Comparison of ENCODE assay signal across 1 cellular context in the genomic region with DNA sequence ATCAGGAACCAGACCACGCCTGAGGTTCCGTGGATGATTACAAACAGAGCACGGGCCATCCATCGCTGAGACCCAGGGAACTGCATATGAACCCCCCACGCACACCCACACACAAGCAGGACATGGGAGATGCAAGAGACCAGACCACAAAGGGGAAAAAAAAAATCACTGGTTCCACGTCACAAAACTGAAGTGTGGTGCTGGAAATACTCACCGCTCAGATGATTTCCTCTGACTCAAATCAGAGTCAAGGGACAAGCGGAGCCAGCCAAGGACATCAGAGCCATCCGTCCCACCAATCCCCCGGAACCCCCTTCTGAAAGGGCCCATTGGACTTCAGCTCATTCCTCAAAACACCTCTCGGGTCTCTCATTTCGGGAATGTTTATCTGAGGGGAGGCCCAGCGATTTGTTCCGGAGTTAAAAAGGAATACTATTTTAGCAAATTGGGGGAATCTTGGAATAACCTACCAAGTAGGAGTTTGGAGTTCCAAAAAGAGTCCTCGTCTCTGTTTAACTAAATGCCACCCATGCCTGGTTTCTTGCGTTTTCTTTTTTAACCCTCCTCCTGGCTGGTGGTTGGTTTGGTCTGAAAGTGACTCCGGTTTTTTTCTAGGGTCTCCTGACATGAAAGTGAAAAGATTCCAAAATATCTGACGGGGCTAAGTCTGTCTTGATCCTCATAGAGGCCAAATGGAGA.
TF ChIP-seq lines count a peak whose summit lies in the region.

No MANE protein-coding gene starts in this region.

TF ChIP-seq in GM12878, 131 proteins besides CTCF, POLR2A, EP300 and RAD21 (continues in another document):
- TF ChIP-seq, protein P1, sequence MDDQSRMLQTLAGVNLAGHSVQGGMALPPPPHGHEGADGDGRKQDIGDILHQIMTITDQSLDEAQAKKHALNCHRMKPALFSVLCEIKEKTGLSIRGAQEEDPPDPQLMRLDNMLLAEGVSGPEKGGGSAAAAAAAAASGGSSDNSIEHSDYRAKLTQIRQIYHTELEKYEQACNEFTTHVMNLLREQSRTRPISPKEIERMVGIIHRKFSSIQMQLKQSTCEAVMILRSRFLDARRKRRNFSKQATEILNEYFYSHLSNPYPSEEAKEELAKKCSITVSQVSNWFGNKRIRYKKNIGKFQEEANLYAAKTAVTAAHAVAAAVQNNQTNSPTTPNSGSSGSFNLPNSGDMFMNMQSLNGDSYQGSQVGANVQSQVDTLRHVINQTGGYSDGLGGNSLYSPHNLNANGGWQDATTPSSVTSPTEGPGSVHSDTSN (IDR thresholded peaks at IDR 0.05; ENCODE audit: insufficient replicate concordance, low read depth, low read length), result no peak
- peak; percentile 79; the same call in 2 of the 3 replicates for TF ChIP-seq POU2F2 (IDR thresholded peaks at IDR 0.05; ENCODE audit: borderline replicate concordance, low read depth, low read length)
- TF ChIP-seq, protein P2, sequence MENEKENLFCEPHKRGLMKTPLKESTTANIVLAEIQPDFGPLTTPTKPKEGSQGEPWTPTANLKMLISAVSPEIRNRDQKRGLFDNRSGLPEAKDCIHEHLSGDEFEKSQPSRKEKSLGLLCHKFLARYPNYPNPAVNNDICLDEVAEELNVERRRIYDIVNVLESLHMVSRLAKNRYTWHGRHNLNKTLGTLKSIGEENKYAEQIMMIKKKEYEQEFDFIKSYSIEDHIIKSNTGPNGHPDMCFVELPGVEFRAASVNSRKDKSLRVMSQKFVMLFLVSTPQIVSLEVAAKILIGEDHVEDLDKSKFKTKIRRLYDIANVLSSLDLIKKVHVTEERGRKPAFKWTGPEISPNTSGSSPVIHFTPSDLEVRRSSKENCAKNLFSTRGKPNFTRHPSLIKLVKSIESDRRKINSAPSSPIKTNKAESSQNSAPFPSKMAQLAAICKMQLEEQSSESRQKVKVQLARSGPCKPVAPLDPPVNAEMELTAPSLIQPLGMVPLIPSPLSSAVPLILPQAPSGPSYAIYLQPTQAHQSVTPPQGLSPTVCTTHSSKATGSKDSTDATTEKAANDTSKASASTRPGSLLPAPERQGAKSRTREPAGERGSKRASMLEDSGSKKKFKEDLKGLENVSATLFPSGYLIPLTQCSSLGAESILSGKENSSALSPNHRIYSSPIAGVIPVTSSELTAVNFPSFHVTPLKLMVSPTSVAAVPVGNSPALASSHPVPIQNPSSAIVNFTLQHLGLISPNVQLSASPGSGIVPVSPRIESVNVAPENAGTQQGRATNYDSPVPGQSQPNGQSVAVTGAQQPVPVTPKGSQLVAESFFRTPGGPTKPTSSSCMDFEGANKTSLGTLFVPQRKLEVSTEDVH (IDR thresholded peaks at IDR 0.05; ENCODE audit: low read depth, partially characterized antibody), result no peak
- TF ChIP-seq, protein P3, sequence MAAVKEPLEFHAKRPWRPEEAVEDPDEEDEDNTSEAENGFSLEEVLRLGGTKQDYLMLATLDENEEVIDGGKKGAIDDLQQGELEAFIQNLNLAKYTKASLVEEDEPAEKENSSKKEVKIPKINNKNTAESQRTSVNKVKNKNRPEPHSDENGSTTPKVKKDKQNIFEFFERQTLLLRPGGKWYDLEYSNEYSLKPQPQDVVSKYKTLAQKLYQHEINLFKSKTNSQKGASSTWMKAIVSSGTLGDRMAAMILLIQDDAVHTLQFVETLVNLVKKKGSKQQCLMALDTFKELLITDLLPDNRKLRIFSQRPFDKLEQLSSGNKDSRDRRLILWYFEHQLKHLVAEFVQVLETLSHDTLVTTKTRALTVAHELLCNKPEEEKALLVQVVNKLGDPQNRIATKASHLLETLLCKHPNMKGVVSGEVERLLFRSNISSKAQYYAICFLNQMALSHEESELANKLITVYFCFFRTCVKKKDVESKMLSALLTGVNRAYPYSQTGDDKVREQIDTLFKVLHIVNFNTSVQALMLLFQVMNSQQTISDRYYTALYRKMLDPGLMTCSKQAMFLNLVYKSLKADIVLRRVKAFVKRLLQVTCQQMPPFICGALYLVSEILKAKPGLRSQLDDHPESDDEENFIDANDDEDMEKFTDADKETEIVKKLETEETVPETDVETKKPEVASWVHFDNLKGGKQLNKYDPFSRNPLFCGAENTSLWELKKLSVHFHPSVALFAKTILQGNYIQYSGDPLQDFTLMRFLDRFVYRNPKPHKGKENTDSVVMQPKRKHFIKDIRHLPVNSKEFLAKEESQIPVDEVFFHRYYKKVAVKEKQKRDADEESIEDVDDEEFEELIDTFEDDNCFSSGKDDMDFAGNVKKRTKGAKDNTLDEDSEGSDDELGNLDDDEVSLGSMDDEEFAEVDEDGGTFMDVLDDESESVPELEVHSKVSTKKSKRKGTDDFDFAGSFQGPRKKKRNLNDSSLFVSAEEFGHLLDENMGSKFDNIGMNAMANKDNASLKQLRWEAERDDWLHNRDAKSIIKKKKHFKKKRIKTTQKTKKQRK (IDR thresholded peaks at IDR 0.05; ENCODE audit: low read depth, low read length), result no peak
- TF ChIP-seq MEF2A (IDR thresholded peaks at IDR 0.05; ENCODE audit: insufficient read depth, low read depth, low read length), result no peak; the same call in 1 of the 2 replicates
- TF ChIP-seq ATF7 (IDR thresholded peaks at IDR 0.05; ENCODE audit: low read depth), result peak; percentile 89
- no peak for TF ChIP-seq STAT1 (conservative IDR thresholded peaks at IDR 0.05)
- TF ChIP-seq, protein P4, sequence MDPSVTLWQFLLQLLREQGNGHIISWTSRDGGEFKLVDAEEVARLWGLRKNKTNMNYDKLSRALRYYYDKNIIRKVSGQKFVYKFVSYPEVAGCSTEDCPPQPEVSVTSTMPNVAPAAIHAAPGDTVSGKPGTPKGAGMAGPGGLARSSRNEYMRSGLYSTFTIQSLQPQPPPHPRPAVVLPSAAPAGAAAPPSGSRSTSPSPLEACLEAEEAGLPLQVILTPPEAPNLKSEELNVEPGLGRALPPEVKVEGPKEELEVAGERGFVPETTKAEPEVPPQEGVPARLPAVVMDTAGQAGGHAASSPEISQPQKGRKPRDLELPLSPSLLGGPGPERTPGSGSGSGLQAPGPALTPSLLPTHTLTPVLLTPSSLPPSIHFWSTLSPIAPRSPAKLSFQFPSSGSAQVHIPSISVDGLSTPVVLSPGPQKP (IDR thresholded peaks at IDR 0.05; ENCODE audit: low read depth, low read length), result no peak
- TF ChIP-seq RCOR1 (conservative IDR thresholded peaks at IDR 0.05; ENCODE audit: low read depth, low read length), result no peak
- TF ChIP-seq RELA (IDR thresholded peaks at IDR 0.05; ENCODE audit: borderline replicate concordance, partially characterized antibody), result no peak
- no peak for TF ChIP-seq FOS (IDR thresholded peaks at IDR 0.05; ENCODE audit: borderline replicate concordance, extremely low read depth, insufficient read length)
- TF ChIP-seq, protein P5, sequence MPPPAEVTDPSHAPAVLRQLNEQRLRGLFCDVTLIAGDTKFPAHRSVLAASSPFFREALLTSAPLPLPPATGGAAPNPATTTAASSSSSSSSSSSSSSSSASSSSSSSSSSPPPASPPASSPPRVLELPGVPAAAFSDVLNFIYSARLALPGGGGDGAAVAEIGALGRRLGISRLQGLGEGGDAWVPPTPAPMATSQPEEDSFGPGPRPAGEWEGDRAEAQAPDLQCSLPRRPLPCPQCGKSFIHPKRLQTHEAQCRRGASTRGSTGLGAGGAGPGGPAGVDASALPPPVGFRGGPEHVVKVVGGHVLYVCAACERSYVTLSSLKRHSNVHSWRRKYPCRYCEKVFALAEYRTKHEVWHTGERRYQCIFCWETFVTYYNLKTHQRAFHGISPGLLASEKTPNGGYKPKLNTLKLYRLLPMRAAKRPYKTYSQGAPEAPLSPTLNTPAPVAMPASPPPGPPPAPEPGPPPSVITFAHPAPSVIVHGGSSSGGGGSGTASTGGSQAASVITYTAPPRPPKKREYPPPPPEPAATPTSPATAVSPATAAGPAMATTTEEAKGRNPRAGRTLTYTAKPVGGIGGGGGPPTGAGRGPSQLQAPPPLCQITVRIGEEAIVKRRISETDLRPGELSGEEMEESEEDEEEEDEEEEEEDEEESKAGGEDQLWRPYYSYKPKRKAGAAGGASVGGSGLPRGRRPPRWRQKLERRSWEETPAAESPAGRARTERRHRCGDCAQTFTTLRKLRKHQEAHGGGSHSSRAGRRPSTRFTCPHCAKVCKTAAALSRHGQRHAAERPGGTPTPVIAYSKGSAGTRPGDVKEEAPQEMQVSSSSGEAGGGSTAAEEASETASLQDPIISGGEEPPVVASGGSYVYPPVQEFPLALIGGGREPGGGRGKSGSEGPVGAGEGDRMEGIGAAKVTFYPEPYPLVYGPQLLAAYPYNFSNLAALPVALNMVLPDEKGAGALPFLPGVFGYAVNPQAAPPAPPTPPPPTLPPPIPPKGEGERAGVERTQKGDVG (CRISPR knock-in tag; IDR thresholded peaks at IDR 0.05), result no peak
- peak; percentile 81 for TF ChIP-seq SMARCA5 (IDR thresholded peaks at IDR 0.05)
- TF ChIP-seq EZH2 (IDR thresholded peaks at IDR 0.05; ENCODE audit: borderline replicate concordance, control insufficient read depth, low read depth, low read length), result no peak
- no peak for TF ChIP-seq ASH2L (IDR thresholded peaks at IDR 0.05; ENCODE audit: borderline replicate concordance, low read depth)
- 0 out of 4 replicates have a peak, but pooled peaks of 1 of the 2 experiments have one; percentile 19 for TF ChIP-seq SRF (IDR thresholded peaks at IDR 0.05; ENCODE audit: low read depth in 2 of 2, low read length in 2 of 2)
- TF ChIP-seq IKZF2 (IDR thresholded peaks at IDR 0.05), result peak; percentile 81 to 84
- TF ChIP-seq FOXM1 (IDR thresholded peaks at IDR 0.05; ENCODE audit: low read depth, low read length), result peak; percentile 36; the same call in 1 of the 2 replicates
- no peak; the same call in 1 of the 2 replicates for TF ChIP-seq PAX8 (IDR thresholded peaks at IDR 0.05)
- no peak for TF ChIP-seq YY1 (IDR thresholded peaks at IDR 0.05; ENCODE audit: low read depth, low read length)
- no peak for TF ChIP-seq GABPA (IDR thresholded peaks at IDR 0.05; ENCODE audit: low read depth)
- TF ChIP-seq, protein P6, sequence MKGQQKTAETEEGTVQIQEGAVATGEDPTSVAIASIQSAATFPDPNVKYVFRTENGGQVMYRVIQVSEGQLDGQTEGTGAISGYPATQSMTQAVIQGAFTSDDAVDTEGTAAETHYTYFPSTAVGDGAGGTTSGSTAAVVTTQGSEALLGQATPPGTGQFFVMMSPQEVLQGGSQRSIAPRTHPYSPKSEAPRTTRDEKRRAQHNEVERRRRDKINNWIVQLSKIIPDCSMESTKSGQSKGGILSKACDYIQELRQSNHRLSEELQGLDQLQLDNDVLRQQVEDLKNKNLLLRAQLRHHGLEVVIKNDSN (IDR thresholded peaks at IDR 0.05; ENCODE audit: borderline replicate concordance, extremely low read length, insufficient read depth, low read depth, low read length), result no peak
- TF ChIP-seq, protein P7, sequence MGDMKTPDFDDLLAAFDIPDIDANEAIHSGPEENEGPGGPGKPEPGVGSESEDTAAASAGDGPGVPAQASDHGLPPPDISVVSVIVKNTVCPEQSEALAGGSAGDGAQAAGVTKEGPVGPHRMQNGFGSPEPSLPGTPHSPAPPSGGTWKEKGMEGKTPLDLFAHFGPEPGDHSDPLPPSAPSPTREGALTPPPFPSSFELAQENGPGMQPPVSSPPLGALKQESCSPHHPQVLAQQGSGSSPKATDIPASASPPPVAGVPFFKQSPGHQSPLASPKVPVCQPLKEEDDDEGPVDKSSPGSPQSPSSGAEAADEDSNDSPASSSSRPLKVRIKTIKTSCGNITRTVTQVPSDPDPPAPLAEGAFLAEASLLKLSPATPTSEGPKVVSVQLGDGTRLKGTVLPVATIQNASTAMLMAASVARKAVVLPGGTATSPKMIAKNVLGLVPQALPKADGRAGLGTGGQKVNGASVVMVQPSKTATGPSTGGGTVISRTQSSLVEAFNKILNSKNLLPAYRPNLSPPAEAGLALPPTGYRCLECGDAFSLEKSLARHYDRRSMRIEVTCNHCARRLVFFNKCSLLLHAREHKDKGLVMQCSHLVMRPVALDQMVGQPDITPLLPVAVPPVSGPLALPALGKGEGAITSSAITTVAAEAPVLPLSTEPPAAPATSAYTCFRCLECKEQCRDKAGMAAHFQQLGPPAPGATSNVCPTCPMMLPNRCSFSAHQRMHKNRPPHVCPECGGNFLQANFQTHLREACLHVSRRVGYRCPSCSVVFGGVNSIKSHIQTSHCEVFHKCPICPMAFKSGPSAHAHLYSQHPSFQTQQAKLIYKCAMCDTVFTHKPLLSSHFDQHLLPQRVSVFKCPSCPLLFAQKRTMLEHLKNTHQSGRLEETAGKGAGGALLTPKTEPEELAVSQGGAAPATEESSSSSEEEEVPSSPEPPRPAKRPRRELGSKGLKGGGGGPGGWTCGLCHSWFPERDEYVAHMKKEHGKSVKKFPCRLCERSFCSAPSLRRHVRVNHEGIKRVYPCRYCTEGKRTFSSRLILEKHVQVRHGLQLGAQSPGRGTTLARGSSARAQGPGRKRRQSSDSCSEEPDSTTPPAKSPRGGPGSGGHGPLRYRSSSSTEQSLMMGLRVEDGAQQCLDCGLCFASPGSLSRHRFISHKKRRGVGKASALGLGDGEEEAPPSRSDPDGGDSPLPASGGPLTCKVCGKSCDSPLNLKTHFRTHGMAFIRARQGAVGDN (IDR thresholded peaks at IDR 0.05), result peak; percentile 33; the same call in 1 of the 2 replicates
- TF ChIP-seq, protein P8, sequence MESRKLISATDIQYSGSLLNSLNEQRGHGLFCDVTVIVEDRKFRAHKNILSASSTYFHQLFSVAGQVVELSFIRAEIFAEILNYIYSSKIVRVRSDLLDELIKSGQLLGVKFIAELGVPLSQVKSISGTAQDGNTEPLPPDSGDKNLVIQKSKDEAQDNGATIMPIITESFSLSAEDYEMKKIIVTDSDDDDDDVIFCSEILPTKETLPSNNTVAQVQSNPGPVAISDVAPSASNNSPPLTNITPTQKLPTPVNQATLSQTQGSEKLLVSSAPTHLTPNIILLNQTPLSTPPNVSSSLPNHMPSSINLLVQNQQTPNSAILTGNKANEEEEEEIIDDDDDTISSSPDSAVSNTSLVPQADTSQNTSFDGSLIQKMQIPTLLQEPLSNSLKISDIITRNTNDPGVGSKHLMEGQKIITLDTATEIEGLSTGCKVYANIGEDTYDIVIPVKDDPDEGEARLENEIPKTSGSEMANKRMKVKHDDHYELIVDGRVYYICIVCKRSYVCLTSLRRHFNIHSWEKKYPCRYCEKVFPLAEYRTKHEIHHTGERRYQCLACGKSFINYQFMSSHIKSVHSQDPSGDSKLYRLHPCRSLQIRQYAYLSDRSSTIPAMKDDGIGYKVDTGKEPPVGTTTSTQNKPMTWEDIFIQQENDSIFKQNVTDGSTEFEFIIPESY (IDR thresholded peaks at IDR 0.05), result no peak
- TF ChIP-seq SPI1 (IDR thresholded peaks at IDR 0.05; ENCODE audit: borderline replicate concordance, insufficient read depth, low read depth, low read length), result no peak
- peak; percentile 96 for TF ChIP-seq EED (IDR thresholded peaks at IDR 0.05; ENCODE audit: low read depth)
- TF ChIP-seq, protein P9, sequence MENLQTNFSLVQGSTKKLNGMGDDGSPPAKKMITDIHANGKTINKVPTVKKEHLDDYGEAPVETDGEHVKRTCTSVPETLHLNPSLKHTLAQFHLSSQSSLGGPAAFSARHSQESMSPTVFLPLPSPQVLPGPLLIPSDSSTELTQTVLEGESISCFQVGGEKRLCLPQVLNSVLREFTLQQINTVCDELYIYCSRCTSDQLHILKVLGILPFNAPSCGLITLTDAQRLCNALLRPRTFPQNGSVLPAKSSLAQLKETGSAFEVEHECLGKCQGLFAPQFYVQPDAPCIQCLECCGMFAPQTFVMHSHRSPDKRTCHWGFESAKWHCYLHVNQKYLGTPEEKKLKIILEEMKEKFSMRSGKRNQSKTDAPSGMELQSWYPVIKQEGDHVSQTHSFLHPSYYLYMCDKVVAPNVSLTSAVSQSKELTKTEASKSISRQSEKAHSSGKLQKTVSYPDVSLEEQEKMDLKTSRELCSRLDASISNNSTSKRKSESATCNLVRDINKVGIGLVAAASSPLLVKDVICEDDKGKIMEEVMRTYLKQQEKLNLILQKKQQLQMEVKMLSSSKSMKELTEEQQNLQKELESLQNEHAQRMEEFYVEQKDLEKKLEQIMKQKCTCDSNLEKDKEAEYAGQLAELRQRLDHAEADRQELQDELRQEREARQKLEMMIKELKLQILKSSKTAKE (IDR thresholded peaks at IDR 0.05; ENCODE audit: low read depth, poor library complexity, severe bottlenecking), result peak; percentile 58
- no peak for TF ChIP-seq BRCA1 (IDR thresholded peaks at IDR 0.05; ENCODE audit: low read depth, low read length)
- no peak for TF ChIP-seq ZZZ3 (IDR thresholded peaks at IDR 0.05; ENCODE audit: control insufficient read depth, insufficient read length, low read depth)
- no peak for TF ChIP-seq WRNIP1 (IDR thresholded peaks at IDR 0.05; ENCODE audit: borderline replicate concordance, low read depth, low read length)
